In the genomic region with DNA sequence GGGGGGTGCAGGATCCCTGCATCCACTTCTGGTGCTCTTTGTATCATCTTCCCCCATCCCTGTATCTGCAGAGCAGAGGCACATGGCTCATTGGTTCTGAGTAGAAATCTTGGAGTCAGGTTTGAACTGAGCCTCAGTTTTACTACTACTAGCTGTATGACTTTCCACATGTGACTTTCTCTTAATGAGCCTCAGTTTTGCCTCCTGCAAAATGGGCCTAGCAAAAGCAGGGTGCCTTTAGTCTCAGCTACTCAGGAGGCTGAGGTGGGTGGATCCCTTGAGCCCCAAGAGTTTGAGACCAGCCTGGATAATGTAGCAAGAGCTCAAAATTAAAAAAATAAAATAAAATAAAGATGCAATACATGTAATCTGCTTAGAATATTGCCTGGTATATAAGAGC, we compare ENCODE assay signal across 15 cellular contexts.
DNase-seq lines count a peak whose midpoint lies in the region; ATAC-seq and TF ChIP-seq lines count a peak whose summit lies in the region.
"Had no signal": no experiment of that assay in that cellular context is flagged by ENCODE, and none has a peak within 500 bp of the region (broad histone marks: within the 10 kb centered on the region; RNA-seq: fewer than 3 reads in every experiment).

No MANE protein-coding gene starts in this region.

- CTCF ChIA-PET in mammary epithelial cell (lab: Charles Lee; ENCODE audit: low non-redundant PET) = no interaction called here
- CTCF ChIA-PET in MCF 10A (lab: Yijun Ruan, JAX) = interaction anchor here (0.5 to 4.4 kb wide), 7 partner anchors 11 to 1286 kb away, joined by 3 to 29 read pairs (median 3); no protein-coding TSS in a partner anchor
- CTCF ChIA-PET in RWPE1 (lab: Yijun Ruan, JAX) = no interaction called here

- BruUV-seq in mammary epithelial cell (replicated peaks; lab: Mats Ljungman, UMichigan) (no TSS peak), MCF 10A (replicated peaks; lab: Mats Ljungman, UMichigan) (no TSS peak)

- in situ Hi-C loops in mammary epithelial cell (cut with MboI; ENCODE audit: low sequenced_read_pairs in 2 of 2) = loop anchor here in 1 of 2 donors (25.0 kb wide), 1 partner anchor 307 kb away; no protein-coding TSS in a partner anchor

- H3K9ac ChIP-seq in mammary epithelial cell (ENCODE audit: insufficient read depth, low read length) = no peak overlapping the region
- H3K9ac ChIP-seq: BLaER1, GM23248 had no signal

- no peak for TF ChIP-seq CTCF in mammary epithelial cell (conservative IDR thresholded peaks at IDR 0.05 in 1 of 2, IDR thresholded peaks at IDR 0.05 in 1 of 2; ENCODE audit: extremely low read depth in 1 of 2, insufficient read depth in 1 of 2, low read depth in 1 of 2, low read length in 2 of 2)
- TF ChIP-seq CTCF in MCF 10A (IDR thresholded peaks at IDR 0.05; ENCODE audit: unreplicated experiment) = no peak
- no peak for TF ChIP-seq CTCF in RWPE1 (conservative IDR thresholded peaks at IDR 0.05; ENCODE audit: low read depth)

- H3K36me3 Mint-ChIP-seq in MCF 10A (ENCODE audit: insufficient read depth, unreplicated experiment) = peaks cover 6% of the 10 kb centered on the region
- H3K36me3 Mint-ChIP-seq: CD4-positive, alpha-beta memory T cell had no signal

- H3K27ac ChIP-seq in mammary epithelial cell (ENCODE audit: insufficient read depth, low read depth, low read length) (peak overlapping the region; percentile 61), RWPE1 (peak overlapping the region; percentile 69), epithelial cell of prostate (peak overlapping the region; percentile 61)
- H3K27ac ChIP-seq: BLaER1, GM23248 had no signal

- dilution Hi-C loops in mammary epithelial cell (cut with HindIII; ENCODE audit: low sequenced_read_pairs) = no loop called here

- H3K4me1 ChIP-seq in mammary epithelial cell (ENCODE audit: insufficient read depth, low read length) = peaks cover 19% of the 10 kb centered on the region
- H3K4me1 ChIP-seq: BLaER1, HAP-1 had no signal

- POLR2A ChIA-PET in MCF 10A (lab: Yijun Ruan, JAX) (interaction anchor here (0.7 kb wide), 1 partner anchor 21 kb away, joined by 3 read pairs; no protein-coding TSS in a partner anchor), RWPE1 (lab: Yijun Ruan, JAX; ENCODE audit: low non-redundant PET) (no interaction called here)

- H3K36me3 ChIP-seq in mammary epithelial cell (ENCODE audit: insufficient read depth, low read length) = no peaks in the 10 kb centered on the region
- H3K36me3 ChIP-seq: HAP-1 had no signal

- H3K9me3 Mint-ChIP-seq in MCF 10A (ENCODE audit: unreplicated experiment) = no peaks in the 10 kb centered on the region

- no peaks in the 10 kb centered on the region for H3K9me3 ChIP-seq in mammary epithelial cell (replicated peaks; ENCODE audit: insufficient read depth, low read length)
- H3K9me3 ChIP-seq: BLaER1, HAP-1 had no signal

- intact Hi-C loops in mammary epithelial cell (cut with micrococcal nuclease) = no loop called here
- intact Hi-C loops in MCF 10A (cut with micrococcal nuclease) = no loop called here

- no peaks in the 10 kb centered on the region for H3K27me3 Mint-ChIP-seq in MCF 10A (ENCODE audit: insufficient read depth, unreplicated experiment)
- H3K27me3 Mint-ChIP-seq: CD4-positive, alpha-beta memory T cell had no signal

- ATAC-seq in GM21786 (IDR thresholded peaks at IDR 0.05; ENCODE audit: unreplicated experiment) = no peak

- no peak overlapping the region for H3K27ac Mint-ChIP-seq in MCF 10A (ENCODE audit: low read depth, unreplicated experiment)
- H3K27ac Mint-ChIP-seq: CD4-positive, alpha-beta memory T cell had no signal

- H3K4me3 ChIP-seq in mammary epithelial cell (replicated peaks in 1 of 3; ENCODE audit: insufficient read depth in 1 of 3, low read depth in 2 of 3, low read length in 3 of 3) = no peak overlapping the region
- H3K4me3 ChIP-seq: BLaER1, GM23248, HAP-1 had no signal

- no peak overlapping the region for H3K4me2 ChIP-seq in mammary epithelial cell (ENCODE audit: insufficient read depth, low read depth, low read length)
- H3K4me2 ChIP-seq: BLaER1 had no signal

- no peaks in the 10 kb centered on the region for H3K27me3 ChIP-seq in mammary epithelial cell (ENCODE audit: insufficient read depth, low read length)
- H3K27me3 ChIP-seq: BLaER1 had no signal

- no peaks in the 10 kb centered on the region for H4K20me1 ChIP-seq in mammary epithelial cell (ENCODE audit: insufficient read depth, low read length)
- H4K20me1 ChIP-seq: BLaER1 had no signal

- no peak overlapping the region for H3K4me3 Mint-ChIP-seq in MCF 10A (ENCODE audit: unreplicated experiment)
- H3K4me3 Mint-ChIP-seq: CD14-positive monocyte had no signal

- no peaks in the 10 kb centered on the region for H3K79me2 ChIP-seq in mammary epithelial cell (ENCODE audit: insufficient read depth, low read length)

- DNase-seq in mammary epithelial cell (no peak), MCF 10A (ENCODE audit: unreplicated experiment) (no peak), RWPE1 (ENCODE audit: low spot score) (no peak), epithelial cell of prostate (ENCODE audit: low read depth, low spot score) (no peak), NCI-H510A (lab: John Stamatoyannopoulos, UW) (no peak), cortex of kidney (lab: John Stamatoyannopoulos, UW) (no peak)
- DNase-seq: 8988T; CD4-positive, alpha-beta memory T cell; DMS79 treated with DMSO at 0.1 percent for 48 hours; GF-D8; GM23248 had no signal

- H3K4me1 Mint-ChIP-seq in MCF 10A (ENCODE audit: insufficient read depth, unreplicated experiment) = no peaks in the 10 kb centered on the region
- H3K4me1 Mint-ChIP-seq: CD14-positive monocyte had no signal

- H2AFZ ChIP-seq in mammary epithelial cell (ENCODE audit: low read depth, low read length) = peak overlapping the region; percentile 86
- H2AFZ ChIP-seq: GM23248 had no signal
